In genomic region chr10:44975487-44976331, GRCh38 we compare ENCODE assay signal across 7 cellular contexts. TPM values are rescaled to one million over a fixed set of nuclear protein-coding genes. Genes with fewer than 3 reads are reported as not detected.
DNase-seq lines count a peak whose midpoint lies in the region; ATAC-seq, FAIRE-seq and TF ChIP-seq lines count a peak whose summit lies in the region.

No MANE protein-coding gene starts in this region.

- FAIRE-seq in RCC 7860 (lab: Jason Lieb, UNC): peak; percentile 82

- in situ Hi-C loops in HAP-1 (cut with MboI; ENCODE audit: low sequenced_read_pairs): no loop called here

- TF ChIP-seq CTCF in glutamatergic neuron (IDR thresholded peaks at IDR 0.05; ENCODE audit: partially characterized antibody, unreplicated experiment): no peak

- H3K27ac Mint-ChIP-seq in glutamatergic neuron (ENCODE audit: unreplicated experiment): peak overlapping the region; percentile 88
- H3K27ac Mint-ChIP-seq in activated naive CD4-positive, alpha-beta T cell treated with anti-CD3 and anti-CD28 coated beads, Interleukin-2, amount 10 ng/mL, durations not matched to agents 7 days and 5 days: no peak overlapping the region

- no peak for ATAC-seq in HG03439 (IDR thresholded peaks at IDR 0.05; ENCODE audit: unreplicated experiment)

- peaks cover 21% of the 10 kb centered on the region for H3K27me3 Mint-ChIP-seq in glutamatergic neuron (ENCODE audit: unreplicated experiment)
- peaks cover 18% of the 10 kb centered on the region for H3K27me3 Mint-ChIP-seq in activated naive CD4-positive, alpha-beta T cell treated with anti-CD3 and anti-CD28 coated beads, Interleukin-2, amount 10 ng/mL, durations not matched to agents 7 days and 5 days

- peaks cover 42% of the 10 kb centered on the region for H3K4me1 Mint-ChIP-seq in glutamatergic neuron (ENCODE audit: low read depth, unreplicated experiment)
- H3K4me1 Mint-ChIP-seq in activated naive CD4-positive, alpha-beta T cell treated with anti-CD3 and anti-CD28 coated beads, Interleukin-2, amount 10 ng/mL, durations not matched to agents 7 days and 5 days: peaks cover 29% of the 10 kb centered on the region

- peaks cover 47% of the 10 kb centered on the region for H3K4me1 ChIP-seq in HAP-1
- H3K4me1 ChIP-seq in skeletal muscle satellite cell (ENCODE audit: control insufficient read depth, insufficient read depth, low read length): peaks cover 62% of the 10 kb centered on the region

- H3K36me3 ChIP-seq in HAP-1 (replicated peaks) (no peaks in the 10 kb centered on the region), skeletal muscle satellite cell (ENCODE audit: insufficient read depth, low read length) (peaks cover 6% of the 10 kb centered on the region)

- no peaks in the 10 kb centered on the region for H3K36me3 Mint-ChIP-seq in glutamatergic neuron (ENCODE audit: unreplicated experiment)
- H3K36me3 Mint-ChIP-seq in activated naive CD4-positive, alpha-beta T cell treated with anti-CD3 and anti-CD28 coated beads, Interleukin-2, amount 10 ng/mL, durations not matched to agents 7 days and 5 days: no peaks in the 10 kb centered on the region

- CTCF ChIA-PET in activated naive CD4-positive, alpha-beta T cell treated with anti-CD3 and anti-CD28 coated beads, Interleukin-2, amount 10 ng/mL, durations not matched to agents 7 days and 5 days (lab: Charles Lee): interaction anchor here (1.0 to 2.1 kb wide), 5 partner anchors 8 to 97 kb away, joined by 3 to 15 read pairs (median 4); no protein-coding TSS in a partner anchor

- H3K4me3 Mint-ChIP-seq in glutamatergic neuron (ENCODE audit: unreplicated experiment): peak overlapping the region; percentile 80
- H3K4me3 Mint-ChIP-seq in activated naive CD4-positive, alpha-beta T cell treated with anti-CD3 and anti-CD28 coated beads, Interleukin-2, amount 10 ng/mL, durations not matched to agents 7 days and 5 days: no peak overlapping the region

- H3K27me3 ChIP-seq in HAP-1 (ENCODE audit: low read depth): no peaks in the 10 kb centered on the region
- H3K27me3 ChIP-seq in skeletal muscle satellite cell (ENCODE audit: control insufficient read depth, insufficient read depth, low read length): no peaks in the 10 kb centered on the region

- H3K4me3 ChIP-seq in HAP-1: no peak overlapping the region
- peak overlapping the region; percentile 17 for H3K4me3 ChIP-seq in skeletal muscle satellite cell (ENCODE audit: low read length)

- no peaks in the 10 kb centered on the region for H3K9me3 ChIP-seq in HAP-1
- no peaks in the 10 kb centered on the region for H3K9me3 ChIP-seq in skeletal muscle satellite cell (replicated peaks; ENCODE audit: low read length)

- peak overlapping the region; percentile 85 for H3K4me2 ChIP-seq in skeletal muscle satellite cell (ENCODE audit: low read length)

- no peak overlapping the region for H3K9ac ChIP-seq in skeletal muscle satellite cell (ENCODE audit: low read depth, low read length)

- peaks cover 22% of the 10 kb centered on the region for H3K9me3 Mint-ChIP-seq in glutamatergic neuron (ENCODE audit: unreplicated experiment)
- H3K9me3 Mint-ChIP-seq in activated naive CD4-positive, alpha-beta T cell treated with anti-CD3 and anti-CD28 coated beads, Interleukin-2, amount 10 ng/mL, durations not matched to agents 7 days and 5 days: no peaks in the 10 kb centered on the region

- DNase-seq in HAP-1 (ENCODE audit: low spot score in 2 of 2): peak; percentile 68 to 82
- DNase-seq in RCC 7860 (ENCODE audit: low spot score): peak; percentile 95
- DNase-seq in glutamatergic neuron: peak; percentile 43
- no peak for DNase-seq in activated naive CD4-positive, alpha-beta T cell treated with anti-CD3 and anti-CD28 coated beads, Interleukin-2, amount 10 ng/mL, durations not matched to agents 7 days and 5 days
- DNase-seq in COLO829 (ENCODE audit: low spot score): no peak

RNA-seq across cellular contexts. Expression of gene DEPP1, which starts 2.9 kb away (rescaled TPM):
- 13.6 TPM for total RNA-seq in glutamatergic neuron (ENCODE audit: unreplicated experiment)
- total RNA-seq in skeletal muscle satellite cell (2012; rRNA removed): 6.1 and 10.1 TPM in 2 replicates

RNA-seq across cellular contexts. Expression of gene RASSF4, which starts 16.1 kb away (rescaled TPM):
- 137 TPM for total RNA-seq in glutamatergic neuron (ENCODE audit: unreplicated experiment)
- total RNA-seq in skeletal muscle satellite cell (2012; rRNA removed): 1.8 and 10.5 TPM in 2 replicates

RNA-seq across cellular contexts. Expression of gene ZNF22, which starts 25.0 kb away (rescaled TPM):
- total RNA-seq in glutamatergic neuron (ENCODE audit: unreplicated experiment): 40.2 TPM
- total RNA-seq in skeletal muscle satellite cell (2012; rRNA removed): 9.2 and 9.4 TPM in 2 replicates

Comparison
In these comparisons a context has a peak if more than half of its experiments do, and no peak if none do; other contexts are left out.
1. DNase-seq: peak in HAP-1 (2 of 2), RCC 7860 (single experiment) and glutamatergic neuron (single experiment); none in activated naive CD4-positive, alpha-beta T cell treated with anti-CD3 and anti-CD28 coated beads, Interleukin-2, amount 10 ng/mL, durations not matched to agents 7 days and 5 days (single experiment) and COLO829 (single experiment).